Comparison of ENCODE assay signal across 12 cellular contexts in genomic region chr5:161548472-161549094, GRCh38. TPM values are rescaled to one million over a fixed set of nuclear protein-coding genes. Genes with fewer than 3 reads are reported as not detected.
A peak's percentile ranks its signal among the peaks of the same experiment; 100 is the strongest.
DNase-seq lines count a peak whose midpoint lies in the region; ATAC-seq, FAIRE-seq and TF ChIP-seq lines count a peak whose summit lies in the region.
"Had no signal": no experiment of that assay in that cellular context is flagged by ENCODE, and none has a peak within 500 bp of the region (broad histone marks: within the 10 kb centered on the region; RNA-seq: fewer than 3 reads in every experiment).

No MANE protein-coding gene starts in this region.

- no peak for ATAC-seq in GM19463 (IDR thresholded peaks at IDR 0.05; ENCODE audit: unreplicated experiment)
- ATAC-seq: activated CD8-positive, alpha-beta T cell treated with anti-CD3 and anti-CD28 coated beads for 36 hours had no signal

- no peaks in the 10 kb centered on the region for H3K9me3 ChIP-seq in small intestine (ENCODE audit: control insufficient read depth, low read depth)

- no peaks in the 10 kb centered on the region for H3K4me1 ChIP-seq in small intestine (ENCODE audit: control insufficient read depth in 2 of 2, insufficient read depth in 1 of 2, low read depth in 1 of 2, low read length in 1 of 2)

- no peaks in the 10 kb centered on the region for H3K36me3 ChIP-seq in small intestine (ENCODE audit: control insufficient read depth in 2 of 2, insufficient read depth in 2 of 2, low read length in 2 of 2)

- no peak for TF ChIP-seq CTCF in astrocyte of the cerebellum (IDR thresholded peaks at IDR 0.05; ENCODE audit: low read depth, low read length, missing control alignments)

- in situ Hi-C loops in astrocyte of the cerebellum (cut with HindIII; ENCODE audit: low sequenced_read_pairs): no loop called here

- DNase-seq in DMS79 treated with DMSO at 0.1 percent for 48 hours (lab: John Stamatoyannopoulos, UW): peak; percentile 3
- DNase-seq in DMS79 (lab: John Stamatoyannopoulos, UW): no peak
- DNase-seq in astrocyte of the cerebellum (ENCODE audit: low read depth): no peak
- peak; percentile 34 for DNase-seq in kidney tubule cell (ENCODE audit: low spot score)
- peak; percentile 51 for DNase-seq in small intestine
- no peak for DNase-seq in NCI-H748 (lab: John Stamatoyannopoulos, UW; ENCODE audit: unreplicated experiment)
- DNase-seq in hippocampal formation (lab: John Stamatoyannopoulos, UW): no peak
- DNase-seq: activated CD8-positive, alpha-beta T cell treated with anti-CD3 and anti-CD28 coated beads for 36 hours; amniotic stem cell; GDM1; mammary epithelial cell had no signal

- 2 to 6% (median 4%) methylated on average over 32 of the region's 32 CpGs for WGBS in small intestine, 3 donors

- peak overlapping the region; percentile 9 for H3K4me3 ChIP-seq in astrocyte of the cerebellum (ENCODE audit: low read depth, low read length)
- peak overlapping the region in 1 of 2 donors; percentile 57 for H3K4me3 ChIP-seq in small intestine (ENCODE audit: low read depth in 1 of 2, low read length in 2 of 2)

- no peak overlapping the region for H3K27ac ChIP-seq in small intestine (ENCODE audit: low read depth in 1 of 2, low read length in 1 of 2)

- no peak for FAIRE-seq in small intestine (lab: Jason Lieb, UNC)

- peaks cover 0 to 28% of the 10 kb centered on the region in 2 donors for H3K27me3 ChIP-seq in small intestine (ENCODE audit: control insufficient read depth in 2 of 2, insufficient read depth in 2 of 2, low read length in 2 of 2)

RNA-seq across cellular contexts. Expression of gene GABRB2, which starts 2.1 kb away (rescaled TPM):
- polyA plus RNA-seq in small intestine: 1 to 10 TPM in 1 of 3 donors, under 1 TPM in 2; 0.22 to 1.1 (median 0.27) TPM
- polyA plus RNA-seq: mammary epithelial cell had no signal

Comparison
In these comparisons a context has a peak if more than half of its experiments do, and no peak if none do; other contexts are left out.
1. DNase-seq: peak in DMS79 treated with DMSO at 0.1 percent for 48 hours (single experiment), kidney tubule cell (single experiment) and small intestine (single experiment); none in DMS79 (single experiment), astrocyte of the cerebellum (single experiment), NCI-H748 (single experiment) and hippocampal formation (0 of 2).